ENCODE assay signal across 1 cellular context in the genomic region with DNA sequence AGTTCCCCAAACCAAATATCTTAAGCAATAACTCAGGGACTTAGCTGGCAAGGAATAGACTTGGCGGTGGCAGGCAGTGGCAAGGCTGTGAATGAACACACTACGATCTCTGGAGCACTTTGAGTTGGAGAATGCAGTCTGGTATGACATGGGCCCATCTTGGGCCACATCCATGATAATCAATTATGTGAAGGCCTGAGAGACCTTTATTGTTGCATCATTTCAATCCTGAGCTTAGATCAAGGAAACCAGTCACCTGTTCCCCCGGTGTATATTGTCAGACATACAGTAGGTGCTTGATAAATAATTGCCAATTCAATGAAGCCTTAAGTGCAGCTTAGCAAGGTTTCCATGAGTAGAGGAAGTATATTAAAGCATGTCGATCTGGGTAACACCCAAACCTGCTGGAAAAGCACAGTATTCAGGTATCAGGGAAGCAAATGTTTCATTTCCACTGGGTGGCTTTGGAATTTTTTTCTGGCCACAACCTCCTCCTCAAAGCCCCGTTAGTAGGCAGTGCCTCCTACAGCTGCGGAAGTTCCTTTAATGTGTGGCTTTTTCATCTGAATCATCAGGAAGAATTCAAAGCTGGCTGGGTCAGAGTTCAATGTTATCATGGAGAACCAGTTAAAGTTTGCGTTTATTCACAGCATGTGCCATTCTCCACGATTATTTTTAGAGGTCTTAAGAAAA.
TF ChIP-seq lines count a peak whose summit lies in the region.

No MANE protein-coding gene starts in this region.

TF ChIP-seq in HepG2, 621 proteins besides CTCF, POLR2A, EP300 and RAD21:
- peak; percentile 41 for TF ChIP-seq TEAD3 (CRISPR knock-in tag; optimal IDR thresholded peaks at IDR 0.05; ENCODE audit: borderline replicate concordance)
- peak; percentile 42; the same call in 1 of the 2 replicates for TF ChIP-seq NR2C2 (CRISPR knock-in tag; IDR thresholded peaks at IDR 0.05; ENCODE audit: borderline replicate concordance)
- no peak for TF ChIP-seq NKX3-1 (CRISPR knock-in tag; IDR thresholded peaks at IDR 0.05)
- TF ChIP-seq TCF7 (IDR thresholded peaks at IDR 0.05; ENCODE audit: low read depth) = peak; percentile 74
- TF ChIP-seq, protein P1, sequence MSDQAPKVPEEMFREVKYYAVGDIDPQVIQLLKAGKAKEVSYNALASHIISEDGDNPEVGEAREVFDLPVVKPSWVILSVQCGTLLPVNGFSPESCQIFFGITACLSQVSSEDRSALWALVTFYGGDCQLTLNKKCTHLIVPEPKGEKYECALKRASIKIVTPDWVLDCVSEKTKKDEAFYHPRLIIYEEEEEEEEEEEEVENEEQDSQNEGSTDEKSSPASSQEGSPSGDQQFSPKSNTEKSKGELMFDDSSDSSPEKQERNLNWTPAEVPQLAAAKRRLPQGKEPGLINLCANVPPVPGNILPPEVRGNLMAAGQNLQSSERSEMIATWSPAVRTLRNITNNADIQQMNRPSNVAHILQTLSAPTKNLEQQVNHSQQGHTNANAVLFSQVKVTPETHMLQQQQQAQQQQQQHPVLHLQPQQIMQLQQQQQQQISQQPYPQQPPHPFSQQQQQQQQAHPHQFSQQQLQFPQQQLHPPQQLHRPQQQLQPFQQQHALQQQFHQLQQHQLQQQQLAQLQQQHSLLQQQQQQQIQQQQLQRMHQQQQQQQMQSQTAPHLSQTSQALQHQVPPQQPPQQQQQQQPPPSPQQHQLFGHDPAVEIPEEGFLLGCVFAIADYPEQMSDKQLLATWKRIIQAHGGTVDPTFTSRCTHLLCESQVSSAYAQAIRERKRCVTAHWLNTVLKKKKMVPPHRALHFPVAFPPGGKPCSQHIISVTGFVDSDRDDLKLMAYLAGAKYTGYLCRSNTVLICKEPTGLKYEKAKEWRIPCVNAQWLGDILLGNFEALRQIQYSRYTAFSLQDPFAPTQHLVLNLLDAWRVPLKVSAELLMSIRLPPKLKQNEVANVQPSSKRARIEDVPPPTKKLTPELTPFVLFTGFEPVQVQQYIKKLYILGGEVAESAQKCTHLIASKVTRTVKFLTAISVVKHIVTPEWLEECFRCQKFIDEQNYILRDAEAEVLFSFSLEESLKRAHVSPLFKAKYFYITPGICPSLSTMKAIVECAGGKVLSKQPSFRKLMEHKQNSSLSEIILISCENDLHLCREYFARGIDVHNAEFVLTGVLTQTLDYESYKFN (CRISPR knock-in tag; conservative IDR thresholded peaks at IDR 0.05) = 0 out of 2 replicates have a peak, but pooled peaks have one; percentile 37
- no peak for TF ChIP-seq ZBTB38 (CRISPR knock-in tag; IDR thresholded peaks at IDR 0.05)
- TF ChIP-seq ARID5B (CRISPR knock-in tag; IDR thresholded peaks at IDR 0.05) = peak; percentile 59; the same call in 1 of the 2 replicates
- peak; percentile 52 for TF ChIP-seq ASH2L (IDR thresholded peaks at IDR 0.05; ENCODE audit: insufficient read length, low read depth, low read length)
- no peak for TF ChIP-seq ZNF180 (CRISPR knock-in tag; IDR thresholded peaks at IDR 0.05; ENCODE audit: borderline replicate concordance, low read depth)
- TF ChIP-seq ZNF274 (CRISPR knock-in tag; IDR thresholded peaks at IDR 0.05) = no peak
- peak; percentile 30; the same call in 1 of the 2 replicates for TF ChIP-seq SAP130 (CRISPR knock-in tag; IDR thresholded peaks at IDR 0.05; ENCODE audit: low read depth)
- no peak for TF ChIP-seq SMC3 (IDR thresholded peaks at IDR 0.05; ENCODE audit: low read length)
- TF ChIP-seq CENPX (CRISPR knock-in tag; IDR thresholded peaks at IDR 0.05) = no peak
- 0 out of 2 replicates have a peak, but pooled peaks have one; percentile 39 for TF ChIP-seq ZNF335 (CRISPR knock-in tag; IDR thresholded peaks at IDR 0.05)
- 0 out of 2 replicates have a peak, but pooled peaks have one; percentile 30 for TF ChIP-seq GTF3A (CRISPR knock-in tag; conservative IDR thresholded peaks at IDR 0.05)
- no peak for TF ChIP-seq ZNF543 (CRISPR knock-in tag; IDR thresholded peaks at IDR 0.05)
- no peak for TF ChIP-seq SOX13 (IDR thresholded peaks at IDR 0.05)
- TF ChIP-seq SOX13 (CRISPR knock-in tag; conservative IDR thresholded peaks at IDR 0.05 in 1 of 2, IDR thresholded peaks at IDR 0.05 in 1 of 2) = no peak
- TF ChIP-seq GLI4 (CRISPR knock-in tag; IDR thresholded peaks at IDR 0.05; ENCODE audit: borderline replicate concordance) = 0 out of 2 replicates have a peak, but pooled peaks have one; percentile 40
- 0 out of 2 replicates have a peak, but pooled peaks have one; percentile 22 for TF ChIP-seq IRF2 (CRISPR knock-in tag; IDR thresholded peaks at IDR 0.05)
- TF ChIP-seq RXRB (CRISPR knock-in tag; IDR thresholded peaks at IDR 0.05; ENCODE audit: borderline replicate concordance) = peak; percentile 34; the same call in 1 of the 2 replicates
- TF ChIP-seq SIN3B (IDR thresholded peaks at IDR 0.05; ENCODE audit: low read length) = no peak
- no peak for TF ChIP-seq CREB1 (IDR thresholded peaks at IDR 0.05)
- TF ChIP-seq CREB1 (CRISPR knock-in tag; IDR thresholded peaks at IDR 0.05) = 0 out of 2 replicates have a peak, but pooled peaks have one; percentile 22
- TF ChIP-seq NR2F1 (CRISPR knock-in tag; IDR thresholded peaks at IDR 0.05) = peak in 1 of 2 experiments; percentile 71; a peak in 2 of 4 replicates
- peak; percentile 72 for TF ChIP-seq FOSL2 (CRISPR knock-in tag; IDR thresholded peaks at IDR 0.05)
- 0 out of 2 replicates have a peak, but pooled peaks have one; percentile 22 for TF ChIP-seq HDAC2 (CRISPR knock-in tag; IDR thresholded peaks at IDR 0.05)
- TF ChIP-seq, protein P2, sequence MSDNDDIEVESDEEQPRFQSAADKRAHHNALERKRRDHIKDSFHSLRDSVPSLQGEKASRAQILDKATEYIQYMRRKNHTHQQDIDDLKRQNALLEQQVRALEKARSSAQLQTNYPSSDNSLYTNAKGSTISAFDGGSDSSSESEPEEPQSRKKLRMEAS (IDR thresholded peaks at IDR 0.05) = no peak
- TF ChIP-seq SYNCRIP (IDR thresholded peaks at IDR 0.05; ENCODE audit: insufficient read depth, low read depth, low read length) = no peak
- TF ChIP-seq NR2F6 (IDR thresholded peaks at IDR 0.05) = peak; percentile 31; the same call in 1 of the 2 replicates
- TF ChIP-seq NR2F6 (CRISPR knock-in tag; IDR thresholded peaks at IDR 0.05) = peak; percentile 63; the same call in 1 of the 2 replicates
- TF ChIP-seq MIXL1 (CRISPR knock-in tag; IDR thresholded peaks at IDR 0.05) = 0 out of 2 replicates have a peak, but pooled peaks have one; percentile 35
- TF ChIP-seq ETV5 (CRISPR knock-in tag; IDR thresholded peaks at IDR 0.05; ENCODE audit: borderline replicate concordance) = peak; percentile 65; the same call in 1 of the 2 replicates
- TF ChIP-seq ZEB1 (IDR thresholded peaks at IDR 0.05; ENCODE audit: insufficient replicate concordance, low read depth) = no peak
- TF ChIP-seq FOXA3 (CRISPR knock-in tag; IDR thresholded peaks at IDR 0.05) = no peak
- no peak for TF ChIP-seq ZNF691 (CRISPR knock-in tag; IDR thresholded peaks at IDR 0.05; ENCODE audit: borderline replicate concordance, low read depth)
- TF ChIP-seq CBFB (CRISPR knock-in tag; IDR thresholded peaks at IDR 0.05) = no peak
- 0 out of 2 replicates have a peak, but pooled peaks have one; percentile 27 for TF ChIP-seq SIN3A (IDR thresholded peaks at IDR 0.05; ENCODE audit: borderline replicate concordance, low read depth, low read length)
- TF ChIP-seq PPARG (CRISPR knock-in tag; conservative IDR thresholded peaks at IDR 0.05) = peak; percentile 85
- TF ChIP-seq HOXA3 (CRISPR knock-in tag; IDR thresholded peaks at IDR 0.05) = no peak
- peak; percentile 74; the same call in 1 of the 2 replicates for TF ChIP-seq ELF3 (CRISPR knock-in tag; IDR thresholded peaks at IDR 0.05)
- no peak for TF ChIP-seq ZNF30 (CRISPR knock-in tag; IDR thresholded peaks at IDR 0.05)
- TF ChIP-seq, protein P3, sequence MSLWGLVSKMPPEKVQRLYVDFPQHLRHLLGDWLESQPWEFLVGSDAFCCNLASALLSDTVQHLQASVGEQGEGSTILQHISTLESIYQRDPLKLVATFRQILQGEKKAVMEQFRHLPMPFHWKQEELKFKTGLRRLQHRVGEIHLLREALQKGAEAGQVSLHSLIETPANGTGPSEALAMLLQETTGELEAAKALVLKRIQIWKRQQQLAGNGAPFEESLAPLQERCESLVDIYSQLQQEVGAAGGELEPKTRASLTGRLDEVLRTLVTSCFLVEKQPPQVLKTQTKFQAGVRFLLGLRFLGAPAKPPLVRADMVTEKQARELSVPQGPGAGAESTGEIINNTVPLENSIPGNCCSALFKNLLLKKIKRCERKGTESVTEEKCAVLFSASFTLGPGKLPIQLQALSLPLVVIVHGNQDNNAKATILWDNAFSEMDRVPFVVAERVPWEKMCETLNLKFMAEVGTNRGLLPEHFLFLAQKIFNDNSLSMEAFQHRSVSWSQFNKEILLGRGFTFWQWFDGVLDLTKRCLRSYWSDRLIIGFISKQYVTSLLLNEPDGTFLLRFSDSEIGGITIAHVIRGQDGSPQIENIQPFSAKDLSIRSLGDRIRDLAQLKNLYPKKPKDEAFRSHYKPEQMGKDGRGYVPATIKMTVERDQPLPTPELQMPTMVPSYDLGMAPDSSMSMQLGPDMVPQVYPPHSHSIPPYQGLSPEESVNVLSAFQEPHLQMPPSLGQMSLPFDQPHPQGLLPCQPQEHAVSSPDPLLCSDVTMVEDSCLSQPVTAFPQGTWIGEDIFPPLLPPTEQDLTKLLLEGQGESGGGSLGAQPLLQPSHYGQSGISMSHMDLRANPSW (CRISPR knock-in tag; IDR thresholded peaks at IDR 0.05; ENCODE audit: borderline replicate concordance) = no peak
- peak; percentile 39; the same call in 1 of the 2 replicates for TF ChIP-seq RARA (CRISPR knock-in tag; IDR thresholded peaks at IDR 0.05)
- TF ChIP-seq ELF1 (CRISPR knock-in tag; IDR thresholded peaks at IDR 0.05) = 0 out of 2 replicates have a peak, but pooled peaks have one; percentile 11
- 0 out of 2 replicates have a peak, but pooled peaks have one; percentile 34 for TF ChIP-seq ZNF570 (CRISPR knock-in tag; IDR thresholded peaks at IDR 0.05; ENCODE audit: borderline replicate concordance)
- TF ChIP-seq, protein P4, sequence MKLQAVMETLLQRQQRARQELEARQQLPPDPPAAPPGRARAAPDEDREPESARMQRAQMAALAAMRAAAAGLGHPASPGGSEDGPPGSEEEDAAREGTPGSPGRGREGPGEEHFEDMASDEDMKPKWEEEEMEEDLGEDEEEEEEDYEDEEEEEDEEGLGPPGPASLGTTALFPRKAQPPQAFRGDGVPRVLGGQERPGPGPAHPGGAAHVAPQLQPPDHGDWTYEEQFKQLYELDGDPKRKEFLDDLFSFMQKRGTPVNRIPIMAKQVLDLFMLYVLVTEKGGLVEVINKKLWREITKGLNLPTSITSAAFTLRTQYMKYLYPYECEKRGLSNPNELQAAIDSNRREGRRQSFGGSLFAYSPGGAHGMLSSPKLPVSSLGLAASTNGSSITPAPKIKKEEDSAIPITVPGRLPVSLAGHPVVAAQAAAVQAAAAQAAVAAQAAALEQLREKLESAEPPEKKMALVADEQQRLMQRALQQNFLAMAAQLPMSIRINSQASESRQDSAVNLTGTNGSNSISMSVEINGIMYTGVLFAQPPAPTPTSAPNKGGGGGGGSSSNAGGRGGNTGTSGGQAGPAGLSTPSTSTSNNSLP (IDR thresholded peaks at IDR 0.05; ENCODE audit: low read depth, low read length) = peak; percentile 81
